In the genomic region with DNA sequence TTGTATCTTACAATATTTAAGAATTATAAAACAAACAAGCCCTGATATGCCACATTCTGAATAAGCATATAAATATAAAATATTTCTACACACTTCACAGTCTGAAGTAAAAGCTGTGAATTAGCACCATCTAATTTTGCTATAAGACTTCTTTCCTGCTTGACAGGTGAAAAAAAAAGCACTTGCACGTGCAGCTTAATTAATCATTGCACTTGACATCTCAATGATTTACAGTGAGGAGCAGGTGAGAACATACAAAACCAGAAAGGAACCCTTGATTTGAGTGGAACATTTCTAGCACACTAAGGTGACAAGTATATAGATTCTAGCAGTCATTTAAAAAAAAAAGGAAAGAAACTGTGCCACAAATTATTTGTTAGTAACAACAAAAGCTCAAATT, we compare ENCODE assay signal across 29 cellular contexts. TPM values are rescaled to one million over a fixed set of nuclear protein-coding genes. Genes with fewer than 3 reads are reported as not detected.
DNase-seq lines count a peak whose midpoint lies in the region; ATAC-seq lines count a peak whose summit lies in the region.
"Had no signal": no experiment of that assay in that cellular context is flagged by ENCODE, and none has a peak within 500 bp of the region (broad histone marks: within the 10 kb centered on the region; RNA-seq: fewer than 3 reads in every experiment).

No MANE protein-coding gene starts in this region.

- H3K27ac ChIP-seq in CD8-positive, alpha-beta memory T cell (ENCODE audit: low read depth, low read length), result no peak overlapping the region
- H3K27ac ChIP-seq: 22Rv1, spleen, thyroid gland had no signal

- H3K27ac Mint-ChIP-seq in immature natural killer cell (peak overlapping the region in 5 of 6 donors; percentile 14 to 86 (median 29)), T-cell (no peak overlapping the region)
- H3K27ac Mint-ChIP-seq in CD8-positive, alpha-beta memory T cell, result peak overlapping the region in 2 of 8 donors; percentile 4 to 20
- H3K27ac Mint-ChIP-seq: activated B cell treated with CpG ODN at 0.5 μM for 24 hours; activated naive CD8-positive, alpha-beta T cell treated with anti-CD3 and anti-CD28 coated beads, Interleukin-2, amount 10 ng/mL, durations not matched to agents 7 days and 5 days; activated T-helper 2 cell treated with anti-CD3 and anti-CD28 coated beads, Interferon-gamma antibody, Interleukin-2, Interleukin-4, amounts not matched to agents 10 μg/mL and 5 μg/mL and 100 μg/mL, durations not matched to agents 14 hours and 24 hours and 36 hours; CD8-positive, alpha-beta T cell; HFFc6 had no signal

- no peaks in the 10 kb centered on the region for H3K36me3 ChIP-seq in CD8-positive, alpha-beta memory T cell (ENCODE audit: insufficient read depth, low read length)
- H3K36me3 ChIP-seq: thyroid gland had no signal

- H3K9me3 Mint-ChIP-seq in immature natural killer cell, result no peaks in the 10 kb centered on the region
- H3K9me3 Mint-ChIP-seq in CD8-positive, alpha-beta memory T cell, result no peaks in the 10 kb centered on the region
- H3K9me3 Mint-ChIP-seq in T-cell, result no peaks in the 10 kb centered on the region
- H3K9me3 Mint-ChIP-seq: activated B cell treated with CpG ODN at 0.5 μM for 24 hours; activated naive CD8-positive, alpha-beta T cell treated with anti-CD3 and anti-CD28 coated beads, Interleukin-2, amount 10 ng/mL, durations not matched to agents 7 days and 5 days; activated T-helper 2 cell treated with anti-CD3 and anti-CD28 coated beads, Interferon-gamma antibody, Interleukin-2, Interleukin-4, amounts not matched to agents 10 μg/mL and 5 μg/mL and 100 μg/mL, durations not matched to agents 14 hours and 24 hours and 36 hours; CD8-positive, alpha-beta T cell; HFFc6; naive thymus-derived CD4-positive, alpha-beta T cell had no signal

- no peaks in the 10 kb centered on the region for H3K9me3 ChIP-seq in CD8-positive, alpha-beta memory T cell (ENCODE audit: low read length)
- H3K9me3 ChIP-seq: spleen, thyroid gland had no signal

- H3K4me3 ChIP-seq in CD8-positive, alpha-beta memory T cell (ENCODE audit: low read length), result no peak overlapping the region
- H3K4me3 ChIP-seq: spleen, thyroid gland had no signal

- peaks cover 23 to 61% of the 10 kb centered on the region in 2 donors for H3K4me1 Mint-ChIP-seq in immature natural killer cell
- peaks cover 24 to 44% (median 32%) of the 10 kb centered on the region in 3 donors for H3K4me1 Mint-ChIP-seq in CD8-positive, alpha-beta memory T cell
- peaks cover 5 to 22% (median 19%) of the 10 kb centered on the region in 3 donors for H3K4me1 Mint-ChIP-seq in T-cell
- H3K4me1 Mint-ChIP-seq: activated B cell treated with CpG ODN at 0.5 μM for 24 hours; activated naive CD8-positive, alpha-beta T cell treated with anti-CD3 and anti-CD28 coated beads, Interleukin-2, amount 10 ng/mL, durations not matched to agents 7 days and 5 days had no signal

- DNase-seq in DMS153 (lab: John Stamatoyannopoulos, UW) (peak; percentile 12), DMS153 treated with DMSO at 0.1 percent for 48 hours (lab: John Stamatoyannopoulos, UW; ENCODE audit: unreplicated experiment) (no peak), NCI-H1436 (lab: John Stamatoyannopoulos, UW) (peak; percentile 74), NCI-H748 (lab: John Stamatoyannopoulos, UW; ENCODE audit: unreplicated experiment) (peak; percentile 64), immature natural killer cell (no peak), T-cell (no peak)
- no peak for DNase-seq in CD8-positive, alpha-beta memory T cell
- DNase-seq: activated B cell treated with CpG ODN at 0.5 μM for 24 hours; activated CD4-positive, alpha-beta T cell treated with anti-CD3 and anti-CD28 coated beads, Interleukin-2, amount 50 U/mL, for 48 hours; activated CD8-positive, alpha-beta memory T cell treated with anti-CD3 and anti-CD28 coated beads, Interleukin-2, amount 50 U/mL, for 48 hours; activated naive CD8-positive, alpha-beta T cell treated with anti-CD3 and anti-CD28 coated beads, Interleukin-2, amount 10 ng/mL, durations not matched to agents 7 days and 5 days; CD8-positive, alpha-beta T cell; cerebellar nuclear complex; DND-41; head of caudate nucleus; HFFc6; naive thymus-derived CD4-positive, alpha-beta T cell; NK-92 treated with Interleukin-12 subunit alpha and Interleukin-12 subunit beta, amount 100 ng/mL, for 24 hours; retina; SK-N-SH; spleen; stimulated activated CD4-positive, alpha-beta T cell treated with anti-CD3 and anti-CD28 coated beads, Interleukin-4, amount 100 ng/mL, for 24 hours; stimulated activated naive CD8-positive, alpha-beta T cell treated with anti-CD3 and anti-CD28 coated beads, Interleukin-15, Interleukin-2, amounts not matched to agents 100 U/mL and 50 U/mL, for 24 hours; T1000; thyroid gland had no signal

- CTCF ChIA-PET in CD8-positive, alpha-beta memory T cell (lab: Charles Lee), result no interaction called here
- CTCF ChIA-PET in T-cell (lab: Charles Lee), result no interaction called here

- H3K4me1 ChIP-seq in CD8-positive, alpha-beta memory T cell (ENCODE audit: insufficient read depth, low read length), result no peaks in the 10 kb centered on the region
- H3K4me1 ChIP-seq: thyroid gland had no signal

- H3K27me3 Mint-ChIP-seq in immature natural killer cell (ENCODE audit: low read depth in 3 of 3) (no peaks in the 10 kb centered on the region), T-cell (no peaks in the 10 kb centered on the region)
- no peaks in the 10 kb centered on the region for H3K27me3 Mint-ChIP-seq in CD8-positive, alpha-beta memory T cell
- H3K27me3 Mint-ChIP-seq: activated B cell treated with CpG ODN at 0.5 μM for 24 hours; activated naive CD8-positive, alpha-beta T cell treated with anti-CD3 and anti-CD28 coated beads, Interleukin-2, amount 10 ng/mL, durations not matched to agents 7 days and 5 days; naive thymus-derived CD4-positive, alpha-beta T cell had no signal

- no peak for ATAC-seq in GM19351 (IDR thresholded peaks at IDR 0.05; ENCODE audit: unreplicated experiment)
- no peak for ATAC-seq in T-cell (replicated peaks in 1 of 4)
- ATAC-seq: CD8-positive, alpha-beta T cell; left lobe of liver; naive thymus-derived CD4-positive, alpha-beta T cell; stimulated activated naive CD8-positive, alpha-beta T cell treated with anti-CD3 and anti-CD28 coated beads, Interleukin-15, Interleukin-2, amounts not matched to agents 100 U/mL and 50 U/mL, for 24 hours had no signal

- POLR2A ChIA-PET in CD8-positive, alpha-beta memory T cell (lab: Charles Lee), result no interaction called here
- POLR2A ChIA-PET in T-cell (lab: Charles Lee), result interaction anchor here in 1 of 2 donors (1.0 kb wide), 1 partner anchor 41 kb away, joined by 3 read pairs; no protein-coding TSS in a partner anchor

- H3K36me3 Mint-ChIP-seq in immature natural killer cell (peaks cover 0 to 3% (median 0%) of the 10 kb centered on the region in 3 donors), T-cell (peaks cover 14% of the 10 kb centered on the region)
- peaks cover 0 to 22% (median 3%) of the 10 kb centered on the region in 3 donors for H3K36me3 Mint-ChIP-seq in CD8-positive, alpha-beta memory T cell

- no peaks in the 10 kb centered on the region for H3K27me3 ChIP-seq in CD8-positive, alpha-beta memory T cell (ENCODE audit: insufficient read depth, low read length, poor library complexity, severe bottlenecking)
- H3K27me3 ChIP-seq: spleen, thyroid gland had no signal

- H3K4me3 Mint-ChIP-seq in immature natural killer cell (no peak overlapping the region), T-cell (no peak overlapping the region)
- H3K4me3 Mint-ChIP-seq in CD8-positive, alpha-beta memory T cell, result no peak overlapping the region
- H3K4me3 Mint-ChIP-seq: activated B cell treated with CpG ODN at 0.5 μM for 24 hours; activated naive CD8-positive, alpha-beta T cell treated with anti-CD3 and anti-CD28 coated beads, Interleukin-2, amount 10 ng/mL, durations not matched to agents 7 days and 5 days; CD8-positive, alpha-beta T cell; HFFc6 had no signal

RNA-seq across cellular contexts. Expression of a gene that starts 47.9 kb away (rescaled TPM):
- polyA plus RNA-seq in immature natural killer cell, result 10 to 100 TPM; 77.8 to 97.0 (median 88.5) TPM
- 10 to 100 TPM; 25.0 to 27.9 TPM for total RNA-seq in CD8-positive, alpha-beta memory T cell
- polyA plus RNA-seq in CD8-positive, alpha-beta memory T cell, result 57.3 TPM
- 10 to 100 TPM; 38.8 to 59.3 (median 40.5) TPM for total RNA-seq in T-cell

Comparison
In these comparisons a context has a peak if more than half of its experiments do, and no peak if none do; other contexts are left out.
1. DNase-seq: peak in DMS153 (single experiment), NCI-H1436 (single experiment) and NCI-H748 (single experiment); none in DMS153 treated with DMSO at 0.1 percent for 48 hours (single experiment), immature natural killer cell (0 of 3), CD8-positive, alpha-beta memory T cell (0 of 5) and T-cell (0 of 34).
2. H3K27ac Mint-ChIP-seq: peak in immature natural killer cell (5 of 6); none in T-cell (0 of 2).